Comparison of ENCODE assay signal across 1 cellular context in the genomic region with DNA sequence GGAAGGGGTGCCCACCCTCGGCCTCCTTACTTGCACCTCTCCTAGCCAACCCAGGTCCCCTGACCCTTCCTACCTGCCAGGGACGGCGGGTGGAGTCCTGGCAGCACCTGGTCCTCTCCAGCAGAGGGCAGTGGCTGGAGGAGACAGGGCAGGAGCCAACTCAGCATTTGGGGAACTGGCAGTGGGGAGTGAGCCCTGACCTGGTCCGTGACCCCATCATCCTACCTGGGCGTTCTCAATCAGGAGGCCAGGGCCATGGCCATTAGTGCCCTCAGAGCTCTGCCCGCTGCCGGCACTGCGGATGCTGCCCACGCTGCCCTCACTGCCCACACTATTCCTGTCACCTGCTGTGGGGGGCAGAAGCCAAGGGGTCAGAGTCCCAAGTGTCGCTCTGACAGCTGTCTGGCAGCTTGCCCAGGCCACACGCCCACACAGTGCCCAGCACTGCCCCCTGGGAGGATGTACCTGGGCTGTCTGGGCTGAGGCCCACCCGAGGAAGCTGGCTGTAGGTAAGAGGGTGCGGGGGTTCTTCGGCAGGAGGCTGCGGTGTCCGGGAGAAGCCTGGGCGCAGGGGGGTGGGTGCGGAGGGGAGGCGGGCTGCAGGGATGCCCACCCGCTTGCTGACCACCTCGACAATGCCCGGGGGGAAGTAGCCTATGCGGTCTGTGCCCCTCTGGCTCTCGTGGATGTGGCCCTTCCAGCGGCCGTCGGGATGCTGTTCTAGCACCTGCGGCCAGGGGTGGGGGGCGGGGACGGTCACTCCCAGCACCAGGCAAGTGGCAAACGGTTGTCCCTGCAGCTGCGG.
TF ChIP-seq lines count a peak whose summit lies in the region.

No MANE protein-coding gene starts in this region.

TF ChIP-seq in HepG2, 621 proteins besides CTCF, POLR2A, EP300 and RAD21 (continued from another document and continues in another):
- TF ChIP-seq, protein P1, sequence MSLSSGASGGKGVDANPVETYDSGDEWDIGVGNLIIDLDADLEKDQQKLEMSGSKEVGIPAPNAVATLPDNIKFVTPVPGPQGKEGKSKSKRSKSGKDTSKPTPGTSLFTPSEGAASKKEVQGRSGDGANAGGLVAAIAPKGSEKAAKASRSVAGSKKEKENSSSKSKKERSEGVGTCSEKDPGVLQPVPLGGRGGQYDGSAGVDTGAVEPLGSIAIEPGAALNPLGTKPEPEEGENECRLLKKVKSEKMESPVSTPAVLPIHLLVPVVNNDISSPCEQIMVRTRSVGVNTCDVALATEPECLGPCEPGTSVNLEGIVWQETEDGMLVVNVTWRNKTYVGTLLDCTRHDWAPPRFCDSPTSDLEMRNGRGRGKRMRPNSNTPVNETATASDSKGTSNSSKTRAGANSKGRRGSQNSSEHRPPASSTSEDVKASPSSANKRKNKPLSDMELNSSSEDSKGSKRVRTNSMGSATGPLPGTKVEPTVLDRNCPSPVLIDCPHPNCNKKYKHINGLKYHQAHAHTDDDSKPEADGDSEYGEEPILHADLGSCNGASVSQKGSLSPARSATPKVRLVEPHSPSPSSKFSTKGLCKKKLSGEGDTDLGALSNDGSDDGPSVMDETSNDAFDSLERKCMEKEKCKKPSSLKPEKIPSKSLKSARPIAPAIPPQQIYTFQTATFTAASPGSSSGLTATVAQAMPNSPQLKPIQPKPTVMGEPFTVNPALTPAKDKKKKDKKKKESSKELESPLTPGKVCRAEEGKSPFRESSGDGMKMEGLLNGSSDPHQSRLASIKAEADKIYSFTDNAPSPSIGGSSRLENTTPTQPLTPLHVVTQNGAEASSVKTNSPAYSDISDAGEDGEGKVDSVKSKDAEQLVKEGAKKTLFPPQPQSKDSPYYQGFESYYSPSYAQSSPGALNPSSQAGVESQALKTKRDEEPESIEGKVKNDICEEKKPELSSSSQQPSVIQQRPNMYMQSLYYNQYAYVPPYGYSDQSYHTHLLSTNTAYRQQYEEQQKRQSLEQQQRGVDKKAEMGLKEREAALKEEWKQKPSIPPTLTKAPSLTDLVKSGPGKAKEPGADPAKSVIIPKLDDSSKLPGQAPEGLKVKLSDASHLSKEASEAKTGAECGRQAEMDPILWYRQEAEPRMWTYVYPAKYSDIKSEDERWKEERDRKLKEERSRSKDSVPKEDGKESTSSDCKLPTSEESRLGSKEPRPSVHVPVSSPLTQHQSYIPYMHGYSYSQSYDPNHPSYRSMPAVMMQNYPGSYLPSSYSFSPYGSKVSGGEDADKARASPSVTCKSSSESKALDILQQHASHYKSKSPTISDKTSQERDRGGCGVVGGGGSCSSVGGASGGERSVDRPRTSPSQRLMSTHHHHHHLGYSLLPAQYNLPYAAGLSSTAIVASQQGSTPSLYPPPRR (CRISPR knock-in tag; IDR thresholded peaks at IDR 0.05; ENCODE audit: borderline replicate concordance): no peak
- TF ChIP-seq ZNF713 (CRISPR knock-in tag; IDR thresholded peaks at IDR 0.05) (no peak), RXRB (CRISPR knock-in tag; IDR thresholded peaks at IDR 0.05; ENCODE audit: borderline replicate concordance) (peak; percentile 8; the same call in 1 of the 2 replicates), BCL3 (CRISPR knock-in tag; IDR thresholded peaks at IDR 0.05) (no peak), MYPOP (CRISPR knock-in tag; IDR thresholded peaks at IDR 0.05) (no peak), ZNF644 (CRISPR knock-in tag; IDR thresholded peaks at IDR 0.05; ENCODE audit: low read depth) (no peak), ZNF616 (CRISPR knock-in tag; IDR thresholded peaks at IDR 0.05; ENCODE audit: low read depth) (no peak), TARDBP (CRISPR knock-in tag; IDR thresholded peaks at IDR 0.05) (no peak), NCOA2 (CRISPR knock-in tag; IDR thresholded peaks at IDR 0.05) (no peak), ZSCAN30 (CRISPR knock-in tag; IDR thresholded peaks at IDR 0.05) (no peak), TCF12 (IDR thresholded peaks at IDR 0.05) (no peak), TCF12 (CRISPR knock-in tag; IDR thresholded peaks at IDR 0.05) (no peak), PLRG1 (conservative IDR thresholded peaks at IDR 0.05) (no peak), ZBTB44 (CRISPR knock-in tag; IDR thresholded peaks at IDR 0.05) (no peak), TP53 (CRISPR knock-in tag; conservative IDR thresholded peaks at IDR 0.05) (no peak), ZNF446 (CRISPR knock-in tag; IDR thresholded peaks at IDR 0.05) (no peak), IRF1 (CRISPR knock-in tag; IDR thresholded peaks at IDR 0.05; ENCODE audit: low read depth) (no peak), ZNF121 (CRISPR knock-in tag; IDR thresholded peaks at IDR 0.05) (no peak), KMT2A (CRISPR knock-in tag; IDR thresholded peaks at IDR 0.05) (no peak), ZNF30 (CRISPR knock-in tag; IDR thresholded peaks at IDR 0.05) (no peak), ZFP82 (CRISPR knock-in tag; IDR thresholded peaks at IDR 0.05; ENCODE audit: borderline replicate concordance) (no peak), KLF12 (CRISPR knock-in tag; IDR thresholded peaks at IDR 0.05; ENCODE audit: borderline replicate concordance) (no peak), NFE2L2 (IDR thresholded peaks at IDR 0.05; ENCODE audit: low read length) (no peak), NFATC3 (CRISPR knock-in tag; IDR thresholded peaks at IDR 0.05) (no peak), ZFP41 (CRISPR knock-in tag; IDR thresholded peaks at IDR 0.05; ENCODE audit: borderline replicate concordance) (no peak), KMT2B (CRISPR knock-in tag; IDR thresholded peaks at IDR 0.05) (no peak), CHCHD3 (CRISPR knock-in tag; IDR thresholded peaks at IDR 0.05) (0 out of 2 replicates have a peak, but pooled peaks have one; percentile 11), CBX1 (IDR thresholded peaks at IDR 0.05; ENCODE audit: low read depth) (no peak), MEIS2 (CRISPR knock-in tag; IDR thresholded peaks at IDR 0.05) (0 out of 2 replicates have a peak, but pooled peaks have one; percentile 31), ZNF768 (CRISPR knock-in tag; IDR thresholded peaks at IDR 0.05) (no peak), NRL (CRISPR knock-in tag; IDR thresholded peaks at IDR 0.05; ENCODE audit: borderline replicate concordance) (no peak), ARNTL (CRISPR knock-in tag; IDR thresholded peaks at IDR 0.05) (no peak), ZNF280B (CRISPR knock-in tag; IDR thresholded peaks at IDR 0.05; ENCODE audit: borderline replicate concordance) (peak; percentile 30; the same call in 1 of the 2 replicates), ZNF530 (CRISPR knock-in tag; IDR thresholded peaks at IDR 0.05; ENCODE audit: low read depth) (no peak), TEF (CRISPR knock-in tag; IDR thresholded peaks at IDR 0.05) (no peak), THYN1 (CRISPR knock-in tag; IDR thresholded peaks at IDR 0.05; ENCODE audit: borderline replicate concordance, low read depth) (no peak), RCOR2 (CRISPR knock-in tag; IDR thresholded peaks at IDR 0.05) (no peak), ETV6 (CRISPR knock-in tag; conservative IDR thresholded peaks at IDR 0.05) (no peak), ZNF274 (CRISPR knock-in tag; IDR thresholded peaks at IDR 0.05) (no peak), ZSCAN31 (CRISPR knock-in tag; IDR thresholded peaks at IDR 0.05; ENCODE audit: low read depth) (no peak), ZNF253 (CRISPR knock-in tag; IDR thresholded peaks at IDR 0.05; ENCODE audit: borderline replicate concordance) (no peak), SALL2 (CRISPR knock-in tag; IDR thresholded peaks at IDR 0.05) (no peak; the same call in 1 of the 2 replicates), ZNF547 (CRISPR knock-in tag; IDR thresholded peaks at IDR 0.05) (no peak), KLF9 (CRISPR knock-in tag; IDR thresholded peaks at IDR 0.05; ENCODE audit: low read depth) (no peak)
- TF ChIP-seq, protein P2, sequence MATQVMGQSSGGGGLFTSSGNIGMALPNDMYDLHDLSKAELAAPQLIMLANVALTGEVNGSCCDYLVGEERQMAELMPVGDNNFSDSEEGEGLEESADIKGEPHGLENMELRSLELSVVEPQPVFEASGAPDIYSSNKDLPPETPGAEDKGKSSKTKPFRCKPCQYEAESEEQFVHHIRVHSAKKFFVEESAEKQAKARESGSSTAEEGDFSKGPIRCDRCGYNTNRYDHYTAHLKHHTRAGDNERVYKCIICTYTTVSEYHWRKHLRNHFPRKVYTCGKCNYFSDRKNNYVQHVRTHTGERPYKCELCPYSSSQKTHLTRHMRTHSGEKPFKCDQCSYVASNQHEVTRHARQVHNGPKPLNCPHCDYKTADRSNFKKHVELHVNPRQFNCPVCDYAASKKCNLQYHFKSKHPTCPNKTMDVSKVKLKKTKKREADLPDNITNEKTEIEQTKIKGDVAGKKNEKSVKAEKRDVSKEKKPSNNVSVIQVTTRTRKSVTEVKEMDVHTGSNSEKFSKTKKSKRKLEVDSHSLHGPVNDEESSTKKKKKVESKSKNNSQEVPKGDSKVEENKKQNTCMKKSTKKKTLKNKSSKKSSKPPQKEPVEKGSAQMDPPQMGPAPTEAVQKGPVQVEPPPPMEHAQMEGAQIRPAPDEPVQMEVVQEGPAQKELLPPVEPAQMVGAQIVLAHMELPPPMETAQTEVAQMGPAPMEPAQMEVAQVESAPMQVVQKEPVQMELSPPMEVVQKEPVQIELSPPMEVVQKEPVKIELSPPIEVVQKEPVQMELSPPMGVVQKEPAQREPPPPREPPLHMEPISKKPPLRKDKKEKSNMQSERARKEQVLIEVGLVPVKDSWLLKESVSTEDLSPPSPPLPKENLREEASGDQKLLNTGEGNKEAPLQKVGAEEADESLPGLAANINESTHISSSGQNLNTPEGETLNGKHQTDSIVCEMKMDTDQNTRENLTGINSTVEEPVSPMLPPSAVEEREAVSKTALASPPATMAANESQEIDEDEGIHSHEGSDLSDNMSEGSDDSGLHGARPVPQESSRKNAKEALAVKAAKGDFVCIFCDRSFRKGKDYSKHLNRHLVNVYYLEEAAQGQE (IDR thresholded peaks at IDR 0.05; ENCODE audit: borderline replicate concordance in 1 of 2, low read depth in 1 of 2, low read length in 2 of 2): no peak
- TF ChIP-seq, protein P3, sequence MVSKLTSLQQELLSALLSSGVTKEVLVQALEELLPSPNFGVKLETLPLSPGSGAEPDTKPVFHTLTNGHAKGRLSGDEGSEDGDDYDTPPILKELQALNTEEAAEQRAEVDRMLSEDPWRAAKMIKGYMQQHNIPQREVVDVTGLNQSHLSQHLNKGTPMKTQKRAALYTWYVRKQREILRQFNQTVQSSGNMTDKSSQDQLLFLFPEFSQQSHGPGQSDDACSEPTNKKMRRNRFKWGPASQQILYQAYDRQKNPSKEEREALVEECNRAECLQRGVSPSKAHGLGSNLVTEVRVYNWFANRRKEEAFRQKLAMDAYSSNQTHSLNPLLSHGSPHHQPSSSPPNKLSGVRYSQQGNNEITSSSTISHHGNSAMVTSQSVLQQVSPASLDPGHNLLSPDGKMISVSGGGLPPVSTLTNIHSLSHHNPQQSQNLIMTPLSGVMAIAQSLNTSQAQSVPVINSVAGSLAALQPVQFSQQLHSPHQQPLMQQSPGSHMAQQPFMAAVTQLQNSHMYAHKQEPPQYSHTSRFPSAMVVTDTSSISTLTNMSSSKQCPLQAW (CRISPR knock-in tag; IDR thresholded peaks at IDR 0.05): 0 out of 2 replicates have a peak, but pooled peaks have one; percentile 37
